Comparison of ENCODE assay signal across 19 cellular contexts in the genomic region with DNA sequence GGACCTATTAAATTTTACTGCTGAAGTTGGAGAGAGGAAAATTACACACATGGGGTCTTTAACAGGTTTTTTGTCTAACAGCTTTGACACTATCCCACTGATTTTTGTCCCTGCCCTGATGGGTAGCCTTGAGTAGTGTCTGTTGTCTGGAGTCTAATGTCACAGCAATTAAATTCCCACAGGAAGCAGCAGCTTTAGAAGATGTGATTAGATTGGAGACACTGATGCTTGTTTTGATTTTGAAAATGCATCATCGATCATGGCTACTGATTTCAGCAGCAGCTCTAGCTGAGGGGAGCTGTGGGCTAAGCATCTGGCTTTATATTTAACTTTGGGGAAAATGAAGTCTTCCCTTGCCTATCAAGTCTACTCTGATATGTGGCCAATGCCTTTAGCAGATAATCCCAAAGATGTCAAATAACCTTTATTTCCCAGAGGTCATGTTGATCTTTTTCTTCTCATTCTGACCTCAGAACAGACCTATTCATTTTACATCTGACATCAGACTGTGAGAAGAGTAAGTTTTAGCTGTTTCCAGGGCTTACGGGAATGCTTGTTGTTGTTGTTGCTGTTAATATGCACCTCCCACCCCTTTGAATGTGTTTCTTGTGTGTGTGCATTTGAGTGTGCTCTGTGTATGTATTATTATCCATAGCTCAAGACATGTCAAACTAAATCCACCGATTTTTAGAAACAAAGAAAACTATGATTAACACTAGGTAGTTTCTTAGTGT.
"Had no signal": no experiment of that assay in that cellular context is flagged by ENCODE, and none has a peak within 500 bp of the region (broad histone marks: within the 10 kb centered on the region; RNA-seq: fewer than 3 reads in every experiment).

No MANE protein-coding gene starts in this region.

- FAIRE-seq: islet of Langerhans had no signal

- H3K9me3 Mint-ChIP-seq: brain; dendritic cell treated with granulocyte-macrophage colony-stimulating factor and Interleukin-4, amounts not matched to agents 40 ng/mL and 50 ng/mL, for 4 days; stimulated activated memory B cell treated with anti-CD40 and anti-IgM and Interleukin-4, amounts not matched to agents 10 μg/mL and 1 μg/mL and 100 μg/mL, for 72 hours; T-helper 2 cell treated with Interferon-gamma antibody and Interleukin-4, amounts not matched to agents 5 μg/mL and 100 μg/mL, for 36 hours had no signal

- H3K4me3 ChIP-seq: right lobe of liver, spleen, tibial artery, vagina had no signal

- H3K4me1 Mint-ChIP-seq: central memory CD8-positive, alpha-beta T cell; stimulated activated memory B cell treated with anti-CD40 and anti-IgM and Interleukin-4, amounts not matched to agents 10 μg/mL and 1 μg/mL and 100 μg/mL, for 72 hours had no signal

- ATAC-seq: activated naive CD4-positive, alpha-beta T cell treated with anti-CD3 and anti-CD28 coated beads, Interleukin-2, amount 50 U/mL, for 72 hours; esophagus mucosa; left lobe of liver; right lobe of liver; stimulated activated memory B cell treated with anti-CD40 and anti-IgM and Interleukin-4, amounts not matched to agents 10 μg/mL and 1 μg/mL and 100 μg/mL, for 72 hours had no signal

- H3K4me3 Mint-ChIP-seq: brain; central memory CD8-positive, alpha-beta T cell; dendritic cell treated with granulocyte-macrophage colony-stimulating factor and Interleukin-4, amounts not matched to agents 40 ng/mL and 50 ng/mL, for 4 days; stimulated activated memory B cell treated with anti-CD40 and anti-IgM and Interleukin-4, amounts not matched to agents 10 μg/mL and 1 μg/mL and 100 μg/mL, for 72 hours; T-helper 2 cell treated with Interferon-gamma antibody and Interleukin-4, amounts not matched to agents 5 μg/mL and 100 μg/mL, for 36 hours had no signal

- H3K27ac ChIP-seq: neutrophil, right lobe of liver, spleen, tibial artery, vagina had no signal

- DNase-seq: activated effector memory CD4-positive, alpha-beta T cell treated with Interleukin-2 at 50 U/mL for 16 hours; amygdala; foreskin fibroblast; mammary epithelial cell; right lobe of liver; spleen; stimulated activated CD4-positive, alpha-beta T cell treated with anti-CD3 and anti-CD28 coated beads, Interleukin-1b, Interleukin-23, amount 100 ng/mL, for 48 hours; tibial artery had no signal

- H3K27me3 ChIP-seq: neutrophil, right lobe of liver, spleen, tibial artery, vagina had no signal

- H3K4me1 ChIP-seq: right lobe of liver, spleen, tibial artery, vagina had no signal

- H3K36me3 Mint-ChIP-seq: activated naive CD4-positive, alpha-beta T cell treated with anti-CD3 and anti-CD28 coated beads, Interleukin-2, amount 50 U/mL, for 72 hours; brain; stimulated activated memory B cell treated with anti-CD40 and anti-IgM and Interleukin-4, amounts not matched to agents 10 μg/mL and 1 μg/mL and 100 μg/mL, for 72 hours had no signal

- H3K36me3 ChIP-seq: neutrophil, right lobe of liver, spleen, tibial artery, vagina had no signal

- H3K27ac Mint-ChIP-seq: activated naive CD4-positive, alpha-beta T cell treated with anti-CD3 and anti-CD28 coated beads, Interleukin-2, amount 50 U/mL, for 72 hours; dendritic cell treated with granulocyte-macrophage colony-stimulating factor and Interleukin-4, amounts not matched to agents 40 ng/mL and 50 ng/mL, for 4 days; stimulated activated memory B cell treated with anti-CD40 and anti-IgM and Interleukin-4, amounts not matched to agents 10 μg/mL and 1 μg/mL and 100 μg/mL, for 72 hours; T-helper 2 cell treated with Interferon-gamma antibody and Interleukin-4, amounts not matched to agents 5 μg/mL and 100 μg/mL, for 36 hours had no signal

- H3K9me3 ChIP-seq: neutrophil, right lobe of liver, tibial artery, vagina had no signal

- H3K27me3 Mint-ChIP-seq: brain; central memory CD8-positive, alpha-beta T cell; dendritic cell treated with granulocyte-macrophage colony-stimulating factor and Interleukin-4, amounts not matched to agents 40 ng/mL and 50 ng/mL, for 4 days; stimulated activated memory B cell treated with anti-CD40 and anti-IgM and Interleukin-4, amounts not matched to agents 10 μg/mL and 1 μg/mL and 100 μg/mL, for 72 hours had no signal
